Comparison of ENCODE assay signal across 8 cellular contexts in genomic region chr4:169070071-169070894, GRCh38.
DNase-seq lines count a peak whose midpoint lies in the region; ATAC-seq and TF ChIP-seq lines count a peak whose summit lies in the region.

No MANE protein-coding gene starts in this region.

- H3K4me3 Mint-ChIP-seq in brain: no peak overlapping the region

- H3K36me3 ChIP-seq in MG63: no peaks in the 10 kb centered on the region
- no peaks in the 10 kb centered on the region for H3K36me3 ChIP-seq in liver (ENCODE audit: control insufficient read depth in 4 of 4, insufficient read depth in 3 of 4, low read depth in 1 of 4, low read length in 3 of 4)

- 52% methylated on average over 16 of the region's 16 CpGs for WGBS in liver

- ATAC-seq in HG03159 (IDR thresholded peaks at IDR 0.05; ENCODE audit: unreplicated experiment): no peak
- ATAC-seq in activated naive CD4-positive, alpha-beta T cell treated with anti-CD3 and anti-CD28 coated beads, Interleukin-2, amount 50 U/mL, for 72 hours: no peak

- H3K9me3 ChIP-seq in MG63: no peaks in the 10 kb centered on the region
- no peaks in the 10 kb centered on the region for H3K9me3 ChIP-seq in liver (ENCODE audit: control insufficient read depth in 4 of 4, low read length in 3 of 4)

- H3K4me3 ChIP-seq in AG10803 (ENCODE audit: low read length): no peak overlapping the region
- no peak overlapping the region for H3K4me3 ChIP-seq in MG63
- H3K4me3 ChIP-seq in liver (ENCODE audit: low read depth in 1 of 3, low read length in 3 of 3): peak overlapping the region in 1 of 3 donors; percentile 20

- no peaks in the 10 kb centered on the region for H3K36me3 Mint-ChIP-seq in brain
- H3K36me3 Mint-ChIP-seq in activated naive CD4-positive, alpha-beta T cell treated with anti-CD3 and anti-CD28 coated beads, Interleukin-2, amount 50 U/mL, for 72 hours: no peaks in the 10 kb centered on the region

- peaks cover 47% of the 10 kb centered on the region for H3K4me1 Mint-ChIP-seq in brain

- no peak for TF ChIP-seq CTCF in AG10803 (conservative IDR thresholded peaks at IDR 0.05; ENCODE audit: low read length)
- no peak for TF ChIP-seq CTCF in brain (conservative IDR thresholded peaks at IDR 0.05)
- TF ChIP-seq CTCF in liver (IDR thresholded peaks at IDR 0.05; ENCODE audit: low read depth, low read length, missing input control): no peak

- DNase-seq in AG10803 (ENCODE audit: low read depth): peak; percentile 90
- peak; percentile 89 for DNase-seq in MG63
- DNase-seq in cortex of kidney (lab: John Stamatoyannopoulos, UW): no peak
- no peak for DNase-seq in KG1 (lab: John Stamatoyannopoulos, UW)
- no peak for DNase-seq in activated naive CD4-positive, alpha-beta T cell treated with anti-CD3 and anti-CD28 coated beads, Interleukin-2, amount 50 U/mL, for 72 hours (ENCODE audit: low spot score in 2 of 2)

- peaks cover 0 to 8% (median 0%) of the 10 kb centered on the region in 5 experiments for H3K9me3 Mint-ChIP-seq in brain
- H3K9me3 Mint-ChIP-seq in activated naive CD4-positive, alpha-beta T cell treated with anti-CD3 and anti-CD28 coated beads, Interleukin-2, amount 50 U/mL, for 72 hours: no peaks in the 10 kb centered on the region

- peaks cover 5 to 14% (median 6%) of the 10 kb centered on the region in 4 donors for H3K4me1 ChIP-seq in liver (ENCODE audit: control insufficient read depth in 4 of 4, insufficient read depth in 4 of 4, low read length in 3 of 4)

- no peaks in the 10 kb centered on the region for H3K27me3 ChIP-seq in MG63
- H3K27me3 ChIP-seq in liver (ENCODE audit: control insufficient read depth in 4 of 4, insufficient read depth in 4 of 4, low read length in 3 of 4): no peaks in the 10 kb centered on the region

- TF ChIP-seq RAD21 in liver (IDR thresholded peaks at IDR 0.05): no peak

- peak overlapping the region in 1 of 2 donors; percentile 38 for H3K9ac ChIP-seq in liver (ENCODE audit: low read depth in 1 of 2, low read length in 2 of 2)

- peak overlapping the region in 3 of 5 experiments; percentile 27 to 87 (median 70) for H3K27ac Mint-ChIP-seq in brain
- H3K27ac Mint-ChIP-seq in activated naive CD4-positive, alpha-beta T cell treated with anti-CD3 and anti-CD28 coated beads, Interleukin-2, amount 50 U/mL, for 72 hours: peak overlapping the region in 1 of 2 donors; percentile 45

- H3K27me3 Mint-ChIP-seq in brain: peaks cover 3% of the 10 kb centered on the region

- peak overlapping the region; percentile 77 to 86 for H3K27ac ChIP-seq in liver (ENCODE audit: low read depth in 1 of 2, low read length in 2 of 2)

TF ChIP-seq in liver, 16 proteins besides CTCF, POLR2A, EP300 and RAD21:
- peak; percentile 23 for TF ChIP-seq SP1 (IDR thresholded peaks at IDR 0.05)
- TF ChIP-seq FOXA1 (IDR thresholded peaks at IDR 0.05): no peak

Comparison
In these comparisons a context has a peak if more than half of its experiments do, and no peak if none do; other contexts are left out.
1. DNase-seq: peak in AG10803 (single experiment) and MG63 (single experiment); none in cortex of kidney (single experiment), KG1 (single experiment) and activated naive CD4-positive, alpha-beta T cell treated with anti-CD3 and anti-CD28 coated beads, Interleukin-2, amount 50 U/mL, for 72 hours (0 of 2).